8 cellular contexts compared by ENCODE assay signal in the genomic region with DNA sequence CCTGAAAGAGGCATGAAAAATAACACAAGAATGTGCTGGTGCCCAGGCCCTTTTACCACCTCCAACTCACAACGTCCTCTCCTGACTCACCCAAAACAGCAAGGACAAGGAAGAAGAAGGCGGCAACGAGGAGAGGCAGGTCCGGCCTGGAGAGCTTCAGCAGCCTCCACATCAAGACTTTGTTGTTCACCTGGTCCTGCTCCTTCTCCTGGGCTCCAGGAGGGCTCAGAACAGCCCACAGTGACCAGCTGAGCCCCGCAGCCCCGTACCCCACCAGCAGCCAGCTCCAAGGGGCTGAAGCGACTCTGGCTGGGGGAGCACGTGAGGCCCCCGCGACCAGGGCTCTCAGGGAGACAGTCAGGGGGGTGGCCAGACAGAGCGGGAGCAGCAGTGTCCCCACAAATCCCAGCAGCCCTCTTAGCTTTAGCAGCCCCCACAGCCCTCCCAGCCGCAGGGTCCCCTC. TPM values are rescaled to one million over a fixed set of nuclear protein-coding genes. Genes with fewer than 3 reads are reported as not detected.
DNase-seq lines count a peak whose midpoint lies in the region; ATAC-seq and TF ChIP-seq lines count a peak whose summit lies in the region.

No MANE protein-coding gene starts in this region.

- H3K27ac Mint-ChIP-seq in natural killer cell treated with Interleukin-12 subunit alpha and Interleukin-12 subunit beta and Interleukin-15 and Interleukin-18, amount 100 ng/mL, for 72 hours = peak overlapping the region; percentile 98 to 100

- H3K79me2 ChIP-seq in DOHH2 (ENCODE audit: control insufficient read depth, low read length) = peaks cover 17% of the 10 kb centered on the region

- no peaks in the 10 kb centered on the region for H3K9me3 ChIP-seq in DOHH2 (ENCODE audit: control insufficient read depth, insufficient read depth, low read length)

- POLR2A ChIA-PET in GM10248 (lab: Yijun Ruan, JAX) = interaction anchor here (0.6 to 3.5 kb wide), 10 partner anchors 9 to 139 kb away, joined by 3 to 37 read pairs (median 4); partner anchors contain the start of genes HLA-DMA, PSMB9 and TAP1

- H3F3A ChIP-seq in DOHH2 (ENCODE audit: control insufficient read depth, insufficient read depth) = no peaks in the 10 kb centered on the region

- H3K27ac ChIP-seq in DOHH2 (ENCODE audit: low read depth, low read length) (peak overlapping the region; percentile 28; the same call in 1 of the 2 replicates), coronary artery (peak overlapping the region; percentile 92 to 97)

- no peaks in the 10 kb centered on the region for H3K27me3 Mint-ChIP-seq in natural killer cell treated with Interleukin-12 subunit alpha and Interleukin-12 subunit beta and Interleukin-15 and Interleukin-18, amount 100 ng/mL, for 72 hours

- CTCF ChIA-PET in GM10248 (lab: Yijun Ruan, JAX) = interaction anchor here (0.8 to 11.2 kb wide), 30 partner anchors 10 to 1239 kb away, joined by 3 to 339 read pairs (median 10); partner anchors contain the start of genes HLA-DMA, HLA-DMB, PSMB9 and TAP1

- no peaks in the 10 kb centered on the region for H3K27me3 ChIP-seq in DOHH2 (ENCODE audit: control insufficient read depth, low read length)

- no peaks in the 10 kb centered on the region for H3K9me2 ChIP-seq in DOHH2 (replicated peaks; ENCODE audit: control insufficient read depth, low read length)

- peaks cover 24% of the 10 kb centered on the region for H3K4me1 ChIP-seq in DOHH2 (ENCODE audit: control insufficient read depth, low read length)

- H4K20me1 ChIP-seq in DOHH2 (ENCODE audit: control insufficient read depth, insufficient read depth, low read depth, low read length) = no peaks in the 10 kb centered on the region

- peaks cover 63% of the 10 kb centered on the region for H3K36me3 ChIP-seq in DOHH2 (ENCODE audit: control insufficient read depth, low read length)

- H3K4me1 Mint-ChIP-seq in natural killer cell treated with Interleukin-12 subunit alpha and Interleukin-12 subunit beta and Interleukin-15 and Interleukin-18, amount 100 ng/mL, for 72 hours (ENCODE audit: low read depth in 2 of 2) = peaks cover 77 to 80% of the 10 kb centered on the region in 2 donors

- TF ChIP-seq CTCF in DOHH2 (IDR thresholded peaks at IDR 0.05; ENCODE audit: low read depth, low read length, poor library complexity, severe bottlenecking) (no peak), coronary artery (IDR thresholded peaks at IDR 0.05) (no peak), GM10248 (IDR thresholded peaks at IDR 0.05; ENCODE audit: control extremely low read depth, extremely low read depth, low read depth, missing control alignments) (no peak)

- H3K4me3 ChIP-seq in DOHH2 (ENCODE audit: low read length) (peak overlapping the region; percentile 74), coronary artery (peak overlapping the region; percentile 83)

- H3K4me3 Mint-ChIP-seq in natural killer cell treated with Interleukin-12 subunit alpha and Interleukin-12 subunit beta and Interleukin-15 and Interleukin-18, amount 100 ng/mL, for 72 hours = peak overlapping the region; percentile 89

- DNase-seq in M059J (ENCODE audit: low read depth) (peak; percentile 75), coronary artery (ENCODE audit: low spot score) (no peak), GOT3 (lab: John Stamatoyannopoulos, UW) (no peak), GM10248 (ENCODE audit: extremely low spot score) (no peak)
- DNase-seq in natural killer cell treated with Interleukin-12 subunit alpha and Interleukin-12 subunit beta and Interleukin-15 and Interleukin-18, amount 100 ng/mL, for 72 hours (ENCODE audit: low spot score) = no peak
- DNase-seq in stimulated activated CD8-positive, alpha-beta memory T cell treated with anti-CD3 and anti-CD28 coated beads, Interleukin-4, amount 100 ng/mL, for 48 hours = no peak

- H3K36me3 Mint-ChIP-seq in natural killer cell treated with Interleukin-12 subunit alpha and Interleukin-12 subunit beta and Interleukin-15 and Interleukin-18, amount 100 ng/mL, for 72 hours = peaks cover 69% of the 10 kb centered on the region

- H3K9me3 Mint-ChIP-seq in natural killer cell treated with Interleukin-12 subunit alpha and Interleukin-12 subunit beta and Interleukin-15 and Interleukin-18, amount 100 ng/mL, for 72 hours = no peaks in the 10 kb centered on the region

- H3K4me2 ChIP-seq in DOHH2 (ENCODE audit: low read length) = peak overlapping the region; percentile 75

- no peak for ATAC-seq in natural killer cell treated with Interleukin-12 subunit alpha and Interleukin-12 subunit beta and Interleukin-15 and Interleukin-18, amount 100 ng/mL, for 72 hours
- ATAC-seq in GM21423 (IDR thresholded peaks at IDR 0.05; ENCODE audit: unreplicated experiment) = no peak

RNA-seq across cellular contexts. Expression of gene TAP2, which starts 0.9 kb away (rescaled TPM):
- 45.6 and 67.8 TPM in 2 replicates for total RNA-seq in M059J (2014; rRNA removed; shearing (Covaris generic))
- total RNA-seq in natural killer cell treated with Interleukin-12 subunit alpha and Interleukin-12 subunit beta and Interleukin-15 and Interleukin-18, amount 100 ng/mL, for 72 hours = 100 to 1,000 TPM; 220 to 252 TPM

RNA-seq across cellular contexts. Expression of gene PSMB8, which starts 6.2 kb away (rescaled TPM):
- total RNA-seq in M059J (2014; rRNA removed; shearing (Covaris generic)) = 350 and 427 TPM in 2 replicates
- total RNA-seq in natural killer cell treated with Interleukin-12 subunit alpha and Interleukin-12 subunit beta and Interleukin-15 and Interleukin-18, amount 100 ng/mL, for 72 hours = 100 to 1,000 TPM; 259 to 356 TPM

RNA-seq across cellular contexts. Expression of gene TAP1, which starts 15.8 kb away (rescaled TPM):
- total RNA-seq in M059J (2014; rRNA removed; shearing (Covaris generic)) = 356 and 472 TPM in 2 replicates
- total RNA-seq in natural killer cell treated with Interleukin-12 subunit alpha and Interleukin-12 subunit beta and Interleukin-15 and Interleukin-18, amount 100 ng/mL, for 72 hours = 100 to 1,000 TPM; 512 to 588 TPM

RNA-seq across cellular contexts. Expression of gene PSMB9, which starts 16.3 kb away (rescaled TPM):
- total RNA-seq in M059J (2014; rRNA removed; shearing (Covaris generic)) = 339 and 412 TPM in 2 replicates
- 100 to 1,000 TPM; 212 to 401 TPM for total RNA-seq in natural killer cell treated with Interleukin-12 subunit alpha and Interleukin-12 subunit beta and Interleukin-15 and Interleukin-18, amount 100 ng/mL, for 72 hours

RNA-seq across cellular contexts. Expression of gene HLA-DOB, which starts 20.9 kb away (rescaled TPM):
- 5.7 and 6.3 TPM in 2 replicates for total RNA-seq in M059J (2014; rRNA removed; shearing (Covaris generic))
- total RNA-seq in natural killer cell treated with Interleukin-12 subunit alpha and Interleukin-12 subunit beta and Interleukin-15 and Interleukin-18, amount 100 ng/mL, for 72 hours = 10 to 100 TPM in 1 of 2 donors, 1 to 10 TPM in 1; 3.3 to 13.9 TPM
